1 cellular context compared by ENCODE assay signal in the genomic region with DNA sequence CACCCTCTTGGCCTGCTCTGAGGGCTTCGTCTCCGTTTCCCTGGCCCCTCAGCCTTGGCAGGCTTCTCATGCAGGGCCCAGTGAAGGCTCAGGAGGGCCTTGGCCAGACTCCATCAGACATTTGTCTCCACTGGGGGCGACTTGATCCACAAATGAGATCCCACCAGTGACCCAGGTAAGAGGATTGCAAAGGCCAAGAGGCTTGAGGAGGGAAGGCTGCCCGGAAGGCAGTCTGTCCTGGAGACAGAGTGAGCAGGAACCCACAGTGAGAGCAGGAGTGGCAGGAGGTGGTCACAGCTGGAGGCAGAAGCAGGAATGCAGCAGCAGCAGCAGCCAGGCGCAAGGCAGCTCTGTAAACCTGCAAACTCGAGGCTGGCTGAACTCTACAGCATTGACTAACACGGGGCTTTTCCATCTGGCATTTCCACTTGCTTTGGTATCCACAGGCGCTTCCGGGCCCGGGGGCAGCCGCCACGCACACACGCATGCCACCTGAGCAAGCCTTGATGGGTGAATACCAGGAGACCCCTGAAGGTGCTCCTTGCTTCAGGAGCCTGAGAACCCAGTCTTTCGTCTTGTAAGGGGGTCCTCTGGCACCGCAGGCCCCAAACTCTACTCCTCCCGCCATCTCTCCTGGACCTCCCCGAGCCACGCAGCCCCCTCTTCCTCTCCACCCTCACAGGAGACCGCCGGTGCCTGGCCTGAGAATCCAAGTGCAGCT.
TF ChIP-seq lines count a peak whose summit lies in the region.

No MANE protein-coding gene starts in this region.

TF ChIP-seq in HepG2, 621 proteins besides CTCF, POLR2A, EP300 and RAD21:
- TF ChIP-seq ZNF296 (CRISPR knock-in tag; conservative IDR thresholded peaks at IDR 0.05), result no peak
- TF ChIP-seq ZSCAN25 (CRISPR knock-in tag; IDR thresholded peaks at IDR 0.05), result no peak
- peak; percentile 72 for TF ChIP-seq AGO2 (optimal IDR thresholded peaks at IDR 0.05; ENCODE audit: low read depth, low read length)
- TF ChIP-seq ZNF878 (CRISPR knock-in tag; IDR thresholded peaks at IDR 0.05), result no peak
- TF ChIP-seq, protein P1, sequence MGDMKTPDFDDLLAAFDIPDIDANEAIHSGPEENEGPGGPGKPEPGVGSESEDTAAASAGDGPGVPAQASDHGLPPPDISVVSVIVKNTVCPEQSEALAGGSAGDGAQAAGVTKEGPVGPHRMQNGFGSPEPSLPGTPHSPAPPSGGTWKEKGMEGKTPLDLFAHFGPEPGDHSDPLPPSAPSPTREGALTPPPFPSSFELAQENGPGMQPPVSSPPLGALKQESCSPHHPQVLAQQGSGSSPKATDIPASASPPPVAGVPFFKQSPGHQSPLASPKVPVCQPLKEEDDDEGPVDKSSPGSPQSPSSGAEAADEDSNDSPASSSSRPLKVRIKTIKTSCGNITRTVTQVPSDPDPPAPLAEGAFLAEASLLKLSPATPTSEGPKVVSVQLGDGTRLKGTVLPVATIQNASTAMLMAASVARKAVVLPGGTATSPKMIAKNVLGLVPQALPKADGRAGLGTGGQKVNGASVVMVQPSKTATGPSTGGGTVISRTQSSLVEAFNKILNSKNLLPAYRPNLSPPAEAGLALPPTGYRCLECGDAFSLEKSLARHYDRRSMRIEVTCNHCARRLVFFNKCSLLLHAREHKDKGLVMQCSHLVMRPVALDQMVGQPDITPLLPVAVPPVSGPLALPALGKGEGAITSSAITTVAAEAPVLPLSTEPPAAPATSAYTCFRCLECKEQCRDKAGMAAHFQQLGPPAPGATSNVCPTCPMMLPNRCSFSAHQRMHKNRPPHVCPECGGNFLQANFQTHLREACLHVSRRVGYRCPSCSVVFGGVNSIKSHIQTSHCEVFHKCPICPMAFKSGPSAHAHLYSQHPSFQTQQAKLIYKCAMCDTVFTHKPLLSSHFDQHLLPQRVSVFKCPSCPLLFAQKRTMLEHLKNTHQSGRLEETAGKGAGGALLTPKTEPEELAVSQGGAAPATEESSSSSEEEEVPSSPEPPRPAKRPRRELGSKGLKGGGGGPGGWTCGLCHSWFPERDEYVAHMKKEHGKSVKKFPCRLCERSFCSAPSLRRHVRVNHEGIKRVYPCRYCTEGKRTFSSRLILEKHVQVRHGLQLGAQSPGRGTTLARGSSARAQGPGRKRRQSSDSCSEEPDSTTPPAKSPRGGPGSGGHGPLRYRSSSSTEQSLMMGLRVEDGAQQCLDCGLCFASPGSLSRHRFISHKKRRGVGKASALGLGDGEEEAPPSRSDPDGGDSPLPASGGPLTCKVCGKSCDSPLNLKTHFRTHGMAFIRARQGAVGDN (CRISPR knock-in tag; IDR thresholded peaks at IDR 0.05), result 0 out of 2 replicates have a peak, but pooled peaks have one; percentile 20
TF ChIP-seq in HepG2: peak in this region for 2.
